1 cellular context compared by ENCODE assay signal in the genomic region with DNA sequence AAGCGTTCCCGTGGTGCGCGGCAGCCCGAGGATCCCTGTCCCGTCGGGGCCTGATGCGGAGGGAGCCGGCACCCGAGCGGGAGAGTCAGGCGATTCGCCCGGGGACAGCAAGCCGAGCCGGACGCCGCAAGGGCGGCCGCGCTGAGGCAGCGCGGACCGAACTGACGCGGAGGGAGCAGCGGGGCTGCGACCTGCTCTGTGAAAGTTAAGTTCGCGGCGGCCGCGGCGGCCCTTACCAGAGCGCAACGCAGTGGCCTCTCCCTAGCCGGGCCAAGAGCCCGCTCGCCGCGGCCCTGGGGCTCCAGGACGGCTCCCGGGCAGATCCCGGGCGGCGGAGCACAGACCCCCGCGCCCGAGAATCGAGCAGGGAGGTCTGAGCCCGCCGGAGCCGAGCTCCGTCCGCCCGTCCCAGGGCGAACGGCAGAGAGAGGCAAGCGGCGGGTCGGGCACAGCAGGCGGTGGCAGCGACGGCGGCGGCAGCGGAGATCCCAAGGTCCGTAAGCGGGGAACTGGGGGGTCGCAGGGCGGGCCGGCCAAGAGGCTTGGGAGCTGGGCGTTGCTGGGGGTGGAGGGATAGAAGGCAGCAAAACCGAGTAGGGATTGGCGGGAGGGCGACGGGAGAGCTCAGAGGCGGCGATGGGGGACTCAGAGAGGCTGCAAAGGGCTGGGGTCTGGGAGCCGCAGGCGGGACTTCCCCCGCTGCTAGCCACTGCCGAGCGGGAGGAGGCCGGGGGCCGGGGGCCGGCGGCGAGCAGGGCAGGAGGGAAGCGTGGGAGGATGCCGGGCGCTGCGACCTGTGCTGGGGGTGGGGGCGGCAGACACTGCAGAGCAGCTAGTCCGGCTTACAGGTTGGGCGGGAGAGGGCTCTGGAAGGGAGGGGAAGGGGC.
TF ChIP-seq lines count a peak whose summit lies in the region.

No MANE protein-coding gene starts in this region.

TF ChIP-seq in HEK293, 187 proteins besides CTCF, POLR2A, EP300 and RAD21 (continued from another document):
- TF ChIP-seq PATZ1 (tag by site-specific recombination; IDR thresholded peaks at IDR 0.05) = no peak
- TF ChIP-seq ZBTB20 (tag by site-specific recombination; IDR thresholded peaks at IDR 0.05) = no peak
